ENCODE assay signal across 8 cellular contexts in genomic region chr19:36140289-36141038, GRCh38. TPM values are rescaled to one million over a fixed set of nuclear protein-coding genes. Genes with fewer than 3 reads are reported as not detected.
DNase-seq lines count a peak whose midpoint lies in the region; ATAC-seq lines count a peak whose summit lies in the region.

No MANE protein-coding gene starts in this region.

- H3K27ac ChIP-seq in temporal lobe (ENCODE audit: low read depth, low read length) = peak overlapping the region; percentile 94

- no peaks in the 10 kb centered on the region for H3K27me3 ChIP-seq in mucosa of stomach (ENCODE audit: control insufficient read depth, insufficient read depth, low read length)

- DNase-seq in NCI-H524 (lab: John Stamatoyannopoulos, UW) = peak; percentile 65 to 67
- peak; percentile 79 for DNase-seq in activated CD8-positive, alpha-beta memory T cell treated with anti-CD3 and anti-CD28 coated beads, Interleukin-2, amount 50 U/mL, for 48 hours

- H3K4me3 ChIP-seq in mucosa of stomach (ENCODE audit: low read length) = peak overlapping the region; percentile 100

- H3K9ac ChIP-seq in ES-I3 (ENCODE audit: low read depth, low read length) = peak overlapping the region; percentile 86
- H3K9ac ChIP-seq in mucosa of stomach (ENCODE audit: low read length) = peak overlapping the region; percentile 100

- peaks cover 14% of the 10 kb centered on the region for H3K36me3 ChIP-seq in ES-I3 (ENCODE audit: insufficient read depth, low read length)
- H3K36me3 ChIP-seq in mucosa of stomach (ENCODE audit: control insufficient read depth, insufficient read depth, low read length) = peaks cover 8% of the 10 kb centered on the region

- H3K4me1 ChIP-seq in ES-I3 (ENCODE audit: insufficient read depth, low read length) = no peaks in the 10 kb centered on the region; the same call in 1 of the 2 replicates
- peaks cover 31% of the 10 kb centered on the region for H3K4me1 ChIP-seq in mucosa of stomach (ENCODE audit: control insufficient read depth, insufficient read depth, low read length)

- H3K9me3 ChIP-seq in ES-I3 (ENCODE audit: control insufficient read depth, insufficient read depth, low read length) = no peaks in the 10 kb centered on the region
- H3K9me3 ChIP-seq in mucosa of stomach (ENCODE audit: control insufficient read depth, low read length) = no peaks in the 10 kb centered on the region

- peak; percentile 8 for ATAC-seq in HG02642 (IDR thresholded peaks at IDR 0.05; ENCODE audit: poor library complexity, unreplicated experiment)
- ATAC-seq in esophagus mucosa = peak; percentile 2
- no peak for ATAC-seq in HG03571 (IDR thresholded peaks at IDR 0.05; ENCODE audit: unreplicated experiment)

RNA-seq across cellular contexts. Expression of gene CAPNS1, which starts 0.6 kb away (rescaled TPM):
- total RNA-seq in esophagus mucosa = 953 TPM
- total RNA-seq in temporal lobe = 78.7 TPM

RNA-seq across cellular contexts. Expression of gene COX7A1, which starts 11.8 kb away (rescaled TPM):
- total RNA-seq in esophagus mucosa (3.5 TPM), temporal lobe (1.5 TPM)

RNA-seq across cellular contexts. Expression of gene TBCB, which starts 25.2 kb away (rescaled TPM):
- total RNA-seq in esophagus mucosa (81.5 TPM), temporal lobe (274 TPM)

RNA-seq across cellular contexts. Expression of gene POLR2I, which starts 25.8 kb away (rescaled TPM):
- total RNA-seq in esophagus mucosa = 72.0 TPM
- 41.8 TPM for total RNA-seq in temporal lobe

RNA-seq across cellular contexts. Expression of gene OVOL3, which starts 29.5 kb away (rescaled TPM):
- total RNA-seq in esophagus mucosa (not detected), temporal lobe (not detected)

Comparison
In these comparisons a context has a peak if more than half of its experiments do, and no peak if none do; other contexts are left out.
1. RNA of gene CAPNS1, which starts 0.6 kb away (total RNA-seq): 953 TPM in esophagus mucosa (single experiment); 78.7 TPM in temporal lobe (single experiment); every median in the first group is over 10 times any median in the second.